Comparison of ENCODE assay signal across 25 cellular contexts in the genomic region with DNA sequence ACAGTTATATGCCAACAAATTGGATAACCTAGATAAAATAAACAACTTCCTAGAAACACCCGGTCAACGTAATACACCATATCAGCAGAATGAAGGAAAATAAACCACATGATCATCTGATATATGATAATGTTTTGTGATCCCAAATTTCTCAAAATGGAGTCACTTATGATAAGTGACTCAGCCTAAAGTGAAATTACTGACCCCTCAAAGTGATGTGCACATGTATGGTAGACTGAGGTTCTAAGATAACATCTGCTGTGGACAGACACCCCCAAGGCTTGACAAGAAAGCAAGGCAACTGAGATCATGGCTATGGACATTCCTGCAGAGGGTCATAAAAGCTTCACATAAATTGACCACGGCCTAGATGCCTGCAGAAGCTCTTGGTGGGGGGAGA.
"Had no signal": no experiment of that assay in that cellular context is flagged by ENCODE, and none has a peak within 500 bp of the region (broad histone marks: within the 10 kb centered on the region; RNA-seq: fewer than 3 reads in every experiment).

No MANE protein-coding gene starts in this region.

- H3K27ac Mint-ChIP-seq: effector memory CD8-positive, alpha-beta T cell; naive thymus-derived CD8-positive, alpha-beta T cell; stimulated activated naive B cell treated with anti-CD40 and anti-IgM and Interleukin-4, amounts not matched to agents 10 μg/mL and 1 μg/mL and 100 μg/mL, for 72 hours; stimulated activated naive CD8-positive, alpha-beta T cell treated with anti-CD3 and anti-CD28 coated beads, Interleukin-15, Interleukin-2, amounts not matched to agents 100 ng/mL and 50 ng/mL, for 24 hours had no signal

- H3K9me3 ChIP-seq: esophagus squamous epithelium, gastrocnemius medialis, lower lobe of right lung, pancreas, thoracic aorta, tibial nerve, upper lobe of left lung had no signal

- H3K4me1 Mint-ChIP-seq: naive thymus-derived CD8-positive, alpha-beta T cell; stimulated activated naive B cell treated with anti-CD40 and anti-IgM and Interleukin-4, amounts not matched to agents 10 μg/mL and 1 μg/mL and 100 μg/mL, for 72 hours had no signal

- H3K4me3 Mint-ChIP-seq: effector memory CD8-positive, alpha-beta T cell; naive thymus-derived CD8-positive, alpha-beta T cell; stimulated activated naive B cell treated with anti-CD40 and anti-IgM and Interleukin-4, amounts not matched to agents 10 μg/mL and 1 μg/mL and 100 μg/mL, for 72 hours; stimulated activated naive CD8-positive, alpha-beta T cell treated with anti-CD3 and anti-CD28 coated beads, Interleukin-15, Interleukin-2, amounts not matched to agents 100 ng/mL and 50 ng/mL, for 24 hours had no signal

- H3K9me3 Mint-ChIP-seq: effector memory CD8-positive, alpha-beta T cell; naive thymus-derived CD8-positive, alpha-beta T cell; stimulated activated naive B cell treated with anti-CD40 and anti-IgM and Interleukin-4, amounts not matched to agents 10 μg/mL and 1 μg/mL and 100 μg/mL, for 72 hours; stimulated activated naive CD8-positive, alpha-beta T cell treated with anti-CD3 and anti-CD28 coated beads, Interleukin-15, Interleukin-2, amounts not matched to agents 100 ng/mL and 50 ng/mL, for 24 hours had no signal

- H3K4me3 ChIP-seq: esophagus squamous epithelium, gastrocnemius medialis, hepatocyte, lower lobe of right lung, pancreas, thoracic aorta, tibial nerve, upper lobe of left lung had no signal

- H3K27me3 ChIP-seq: esophagus squamous epithelium, gastrocnemius medialis, hepatocyte, pancreas, tibial nerve, upper lobe of left lung had no signal

- H3K27ac ChIP-seq: esophagus squamous epithelium, gastrocnemius medialis, hepatocyte, lower lobe of right lung, pancreas, thoracic aorta, tibial nerve, upper lobe of left lung had no signal

- ATAC-seq: effector memory CD8-positive, alpha-beta T cell; gastrocnemius medialis; left colon; left ventricle myocardium superior; lower lobe of right lung; naive thymus-derived CD8-positive, alpha-beta T cell; pancreas; sciatic nerve; stimulated activated naive B cell treated with anti-CD40 and anti-IgM and Interleukin-4, amounts not matched to agents 10 μg/mL and 1 μg/mL and 100 μg/mL, for 72 hours had no signal

- DNase-seq: cerebellar nuclear complex; cortex of kidney; effector memory CD8-positive, alpha-beta T cell; erythroblast; esophagus squamous epithelium; foreskin fibroblast; gastrocnemius medialis; head of caudate nucleus; kidney glomerular epithelial cell; left colon; left ventricle myocardium superior; lower lobe of right lung; naive thymus-derived CD8-positive, alpha-beta T cell; pancreas; stimulated activated CD4-positive, alpha-beta T cell treated with anti-CD3 and anti-CD28 coated beads, Interleukin-4, amount 100 ng/mL, for 4 hours; stimulated activated naive B cell treated with anti-CD40 and anti-IgM and Interleukin-4, amounts not matched to agents 10 μg/mL and 1 μg/mL and 100 μg/mL, for 72 hours; upper lobe of left lung had no signal

- H3K36me3 ChIP-seq: esophagus squamous epithelium, gastrocnemius medialis, lower lobe of right lung, pancreas, thoracic aorta, tibial nerve, upper lobe of left lung had no signal

- FAIRE-seq: endometrium, islet of Langerhans, pancreas, urothelium cell line had no signal

- H3K4me1 ChIP-seq: esophagus squamous epithelium, gastrocnemius medialis, lower lobe of right lung, pancreas, tibial nerve, upper lobe of left lung had no signal

- H3K36me3 Mint-ChIP-seq: naive thymus-derived CD8-positive, alpha-beta T cell; stimulated activated naive B cell treated with anti-CD40 and anti-IgM and Interleukin-4, amounts not matched to agents 10 μg/mL and 1 μg/mL and 100 μg/mL, for 72 hours had no signal
